In the genomic region with DNA sequence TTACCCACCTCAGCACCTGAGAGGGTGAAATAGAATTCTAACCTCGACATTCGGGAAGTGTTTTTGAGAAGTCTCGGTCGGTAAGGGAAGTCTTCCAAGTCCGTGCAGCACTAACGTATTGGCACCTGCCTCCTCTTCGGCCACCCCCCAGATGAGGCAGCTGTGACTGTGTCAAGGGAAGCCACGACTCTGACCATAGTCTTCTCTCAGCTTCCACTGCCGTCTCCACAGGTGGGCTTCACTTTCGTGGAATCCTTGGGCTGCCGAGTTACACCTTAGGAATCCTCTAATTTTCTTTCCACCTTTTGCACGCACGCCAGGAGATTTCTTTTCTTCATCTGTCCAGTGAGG, we compare ENCODE assay signal across 8 cellular contexts. TPM values are rescaled to one million over a fixed set of nuclear protein-coding genes. Genes with fewer than 3 reads are reported as not detected.
DNase-seq lines count a peak whose midpoint lies in the region; ATAC-seq, FAIRE-seq and TF ChIP-seq lines count a peak whose summit lies in the region.

No MANE protein-coding gene starts in this region.

- H3K79me2 ChIP-seq in neural cell (replicated peaks; ENCODE audit: insufficient read depth, low read length), result peaks cover 16% of the 10 kb centered on the region

- no peaks in the 10 kb centered on the region for H3K9me3 ChIP-seq in RWPE2 (ENCODE audit: severe bottlenecking)
- no peaks in the 10 kb centered on the region for H3K9me3 ChIP-seq in neural cell (ENCODE audit: low read length)

- peak; percentile 25 for TF ChIP-seq RAD21 in neural cell (conservative IDR thresholded peaks at IDR 0.05)

- no peak for TF ChIP-seq EP300 in neural cell (conservative IDR thresholded peaks at IDR 0.05; ENCODE audit: poor library complexity, severe bottlenecking)

- H3K4me3 ChIP-seq in RWPE2 (ENCODE audit: severe bottlenecking) (peak overlapping the region; percentile 43), neural cell (ENCODE audit: low read length) (peak overlapping the region; percentile 80)

- H4K20me1 ChIP-seq in neural cell (ENCODE audit: insufficient read depth), result no peaks in the 10 kb centered on the region

- no peaks in the 10 kb centered on the region for H3K9me2 ChIP-seq in neural cell (ENCODE audit: insufficient read depth, low read length)

- H3K36me3 ChIP-seq in RWPE2 (ENCODE audit: low read depth) (peaks cover 24% of the 10 kb centered on the region), neural cell (ENCODE audit: insufficient read depth, low read length) (no peaks in the 10 kb centered on the region)

- peak; percentile 90 for FAIRE-seq in GM12891 (lab: Jason Lieb, UNC)

- H3K4me2 ChIP-seq in neural cell (ENCODE audit: low read length), result peak overlapping the region; percentile 89

- peak overlapping the region; percentile 91 for H3K9ac ChIP-seq in neural cell (ENCODE audit: low read length)

- H2AFZ ChIP-seq in neural cell (ENCODE audit: low read depth, low read length), result peak overlapping the region; percentile 99

- no peaks in the 10 kb centered on the region for H3F3A ChIP-seq in neural cell (ENCODE audit: insufficient read depth, low read length, poor library complexity, severe bottlenecking)

- peak overlapping the region; percentile 36 for H3K27ac ChIP-seq in RWPE2 (ENCODE audit: poor library complexity, severe bottlenecking)
- peak overlapping the region; percentile 74 for H3K27ac ChIP-seq in epithelial cell of prostate
- peak overlapping the region; percentile 75 for H3K27ac ChIP-seq in neural cell (ENCODE audit: low read length)

- H3K4me1 ChIP-seq in RWPE2 (ENCODE audit: insufficient read depth, poor library complexity, severe bottlenecking), result no peaks in the 10 kb centered on the region

- TF ChIP-seq CTCF in RWPE2 (IDR thresholded peaks at IDR 0.05; ENCODE audit: poor library complexity, severe bottlenecking) (peak; percentile 46), neural cell (IDR thresholded peaks at IDR 0.05; ENCODE audit: poor library complexity, severe bottlenecking) (peak; percentile 18)

- TF ChIP-seq POLR2A in GM12891 (IDR thresholded peaks at IDR 0.05; ENCODE audit: low read depth, low read length), result no peak

- H3K27me3 ChIP-seq in RWPE2 (ENCODE audit: insufficient read depth, poor library complexity, severe bottlenecking), result no peaks in the 10 kb centered on the region
- no peaks in the 10 kb centered on the region for H3K27me3 ChIP-seq in neural cell (ENCODE audit: insufficient read depth, low read depth, low read length)

- ATAC-seq in HG02623 (IDR thresholded peaks at IDR 0.05; ENCODE audit: unreplicated experiment), result peak; percentile 21
- peak; percentile 3; the same call in 2 of the 3 replicates for ATAC-seq in RWPE2 (ENCODE audit: low read depth)

- no peak for DNase-seq in GM12891 (ENCODE audit: insufficient read length, low spot score)
- no peak for DNase-seq in RWPE2 (ENCODE audit: low spot score)
- DNase-seq in epithelial cell of prostate (ENCODE audit: low read depth, low spot score), result no peak
- DNase-seq in NCI-H2029 treated with DMSO at 0.1 percent for 48 hours (lab: John Stamatoyannopoulos, UW), result no peak
- DNase-seq in GF-D8 (lab: John Stamatoyannopoulos, UW), result no peak
- no peak for DNase-seq in SIG-M5 (lab: John Stamatoyannopoulos, UW)

TF ChIP-seq in GM12891, 5 proteins besides CTCF, POLR2A, EP300 and RAD21:
- TF ChIP-seq PAX5 (IDR thresholded peaks at IDR 0.05; ENCODE audit: insufficient read depth, low read length, severe bottlenecking) (no peak), SPI1 (IDR thresholded peaks at IDR 0.05; ENCODE audit: low read depth, low read length) (no peak), POLR2AphosphoS5 (IDR thresholded peaks at IDR 0.05; ENCODE audit: low read depth, low read length) (no peak), POU2F2 (IDR thresholded peaks at IDR 0.05; ENCODE audit: low read depth, low read length) (no peak), TAF1 (IDR thresholded peaks at IDR 0.05; ENCODE audit: low read depth, low read length) (no peak)
TF ChIP-seq in GM12891: peak in this region for 0.

TF ChIP-seq in neural cell, 6 proteins besides CTCF, POLR2A, EP300 and RAD21:
- no peak for TF ChIP-seq EZH2 (IDR thresholded peaks at IDR 0.05; ENCODE audit: borderline replicate concordance, insufficient read depth, low read length, poor library complexity, severe bottlenecking)

RNA-seq across cellular contexts. Expression of a gene that starts 0.8 kb away (rescaled TPM):
- 49.6 TPM for polyA plus RNA-seq in GM12891 (2012; ENCODE audit: low read depth, missing spikeins)
- polyA plus RNA-seq in neural cell, result 67.6 and 89.2 TPM in 2 replicates
- polyA minus RNA-seq in neural cell, result 25.4 and 32.4 TPM in 2 replicates

RNA-seq across cellular contexts. Expression of a gene that starts 34.8 kb away (rescaled TPM):
- polyA plus RNA-seq in GM12891 (2012; ENCODE audit: low read depth, missing spikeins), result not detected
- not detected in 2 replicates for polyA plus RNA-seq in neural cell
- not detected in 2 replicates for polyA minus RNA-seq in neural cell

RNA-seq across cellular contexts. Expression of a gene that starts 52.6 kb away (rescaled TPM):
- polyA plus RNA-seq in GM12891 (2012; ENCODE audit: low read depth, missing spikeins), result 6.9 TPM
- polyA plus RNA-seq in neural cell, result 8.7 and 14.3 TPM in 2 replicates
- polyA minus RNA-seq in neural cell, result 10.5 and 12.5 TPM in 2 replicates
